In the genomic region with DNA sequence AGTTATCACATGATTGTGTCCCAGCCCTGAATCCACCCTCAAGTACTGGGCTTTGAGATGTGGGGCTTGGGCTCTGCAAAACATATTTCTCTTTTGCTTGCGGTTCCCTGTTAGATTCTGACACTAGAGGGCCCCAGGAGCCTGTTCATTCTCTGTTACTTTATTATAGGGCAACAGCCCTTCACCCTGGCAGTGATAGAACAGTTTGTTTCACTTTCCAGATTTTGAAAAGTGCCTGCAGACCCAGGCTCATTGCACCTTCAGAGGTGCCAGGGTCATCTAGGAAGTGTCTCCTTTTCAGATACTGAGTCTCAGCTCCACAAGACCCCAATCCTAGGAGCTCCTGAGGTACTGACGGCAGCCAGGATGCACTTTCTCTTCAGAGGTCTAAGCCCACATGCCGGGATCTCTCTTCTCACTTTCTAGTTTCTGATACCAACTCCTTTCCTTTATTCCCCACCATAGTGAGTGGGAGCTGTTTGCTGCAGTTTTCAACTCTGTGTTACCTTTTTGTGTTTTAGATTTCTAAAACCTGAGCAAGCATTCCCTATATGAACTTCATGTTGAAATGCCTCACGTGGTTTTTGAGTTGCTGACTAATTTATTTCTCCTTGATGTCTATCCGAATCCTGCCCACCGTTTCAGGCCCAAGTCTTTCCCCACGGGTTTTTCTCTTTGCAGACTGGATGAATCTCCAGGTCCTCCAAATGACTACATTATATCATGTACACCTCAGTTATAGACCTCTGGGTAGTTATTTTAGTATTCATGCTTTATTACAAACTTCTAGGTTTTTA, we compare ENCODE assay signal across 8 cellular contexts. TPM values are rescaled to one million over a fixed set of nuclear protein-coding genes. Genes with fewer than 3 reads are reported as not detected.
A peak's percentile ranks its signal among the peaks of the same experiment; 100 is the strongest.
DNase-seq lines count a peak whose midpoint lies in the region; ATAC-seq and TF ChIP-seq lines count a peak whose summit lies in the region.

No MANE protein-coding gene starts in this region.

- peak; percentile 64; the same call in 1 of the 2 replicates for TF ChIP-seq CTCF in GM12875 (IDR thresholded peaks at IDR 0.05; ENCODE audit: borderline replicate concordance, insufficient read depth, low read depth, low read length)

- H4K8ac ChIP-seq in mesenchymal stem cell (ENCODE audit: low read length) = peak overlapping the region; percentile 42

- no peak overlapping the region for H2AFZ ChIP-seq in mesenchymal stem cell (ENCODE audit: low read depth, low read length)

- H3K9ac ChIP-seq in mesenchymal stem cell (ENCODE audit: low read length) = peak overlapping the region; percentile 70
- peak overlapping the region in 1 of 5 donors; percentile 52 for H3K9ac ChIP-seq in subcutaneous abdominal adipose tissue (ENCODE audit: low read length in 5 of 5)

- WGBS in mesenchymal stem cell = 62% methylated on average over 4 of the region's 7 CpGs

- H3K27ac ChIP-seq in mesenchymal stem cell (ENCODE audit: low read length, poor library complexity, severe bottlenecking) (no peak overlapping the region), subcutaneous abdominal adipose tissue (ENCODE audit: low read depth, low read length) (no peak overlapping the region)

- H3K4ac ChIP-seq in mesenchymal stem cell (ENCODE audit: low read depth in 1 of 2, low read length in 2 of 2) = no peak overlapping the region

- no peak overlapping the region for H3K14ac ChIP-seq in mesenchymal stem cell (ENCODE audit: low read length in 2 of 2)

- no peak overlapping the region for H2AK5ac ChIP-seq in mesenchymal stem cell (ENCODE audit: low read length, severe bottlenecking)

- H3K4me3 ChIP-seq in GM12875 (ENCODE audit: low read depth, low read length) = no peak overlapping the region
- H3K4me3 ChIP-seq in mesenchymal stem cell (ENCODE audit: insufficient read depth in 1 of 2, low read depth in 1 of 2, low read length in 2 of 2) = peak overlapping the region in 1 of 2 experiments; percentile 76
- peak overlapping the region in 3 of 5 donors; percentile 9 to 40 (median 29) for H3K4me3 ChIP-seq in subcutaneous abdominal adipose tissue (ENCODE audit: low read depth in 1 of 5, low read length in 5 of 5)

- no peak overlapping the region for H2BK5ac ChIP-seq in mesenchymal stem cell (ENCODE audit: low read depth, low read length, poor library complexity, severe bottlenecking)

- H3K4me1 ChIP-seq in mesenchymal stem cell (ENCODE audit: control insufficient read depth, insufficient read depth, low read depth, low read length) (no peaks in the 10 kb centered on the region), subcutaneous abdominal adipose tissue (ENCODE audit: control insufficient read depth in 5 of 5, insufficient read depth in 5 of 5, low read length in 5 of 5) (peaks cover 0 to 5% (median 0%) of the 10 kb centered on the region in 5 donors)

- H3K27me3 ChIP-seq in mesenchymal stem cell (ENCODE audit: control insufficient read depth in 1 of 2, insufficient read depth in 1 of 2, low read length in 2 of 2) = peaks cover 15 to 28% of the 10 kb centered on the region in 2 experiments
- H3K27me3 ChIP-seq in subcutaneous abdominal adipose tissue (ENCODE audit: control insufficient read depth in 5 of 5, insufficient read depth in 4 of 5, low read length in 5 of 5) = peaks cover 0 to 8% (median 4%) of the 10 kb centered on the region in 5 donors

- DNase-seq in A172 (ENCODE audit: low spot score) = peak; percentile 67
- DNase-seq in NCI-H510A treated with DMSO at 0.1 percent for 48 hours (lab: John Stamatoyannopoulos, UW) = peak; percentile 91
- DNase-seq in activated CD4-positive, alpha-beta T cell treated with anti-CD3 and anti-CD28 coated beads for 48 hours = peak; percentile 64
- peak; percentile 60 for DNase-seq in ecto neural progenitor cell (ENCODE audit: low spot score)
- peak; percentile 73 for DNase-seq in mesenchymal stem cell

- H3K36me3 ChIP-seq in mesenchymal stem cell (ENCODE audit: control insufficient read depth in 1 of 2, insufficient read depth in 2 of 2, low read depth in 1 of 2, low read length in 2 of 2) (no peaks in the 10 kb centered on the region), subcutaneous abdominal adipose tissue (ENCODE audit: control insufficient read depth in 5 of 5, insufficient read depth in 5 of 5, low read length in 5 of 5) (no peaks in the 10 kb centered on the region)

- ATAC-seq in HG03342 (IDR thresholded peaks at IDR 0.05; ENCODE audit: unreplicated experiment) = peak; percentile 65

- H3K23ac ChIP-seq in mesenchymal stem cell (ENCODE audit: low read length in 2 of 2) = no peak overlapping the region

- H2BK15ac ChIP-seq in mesenchymal stem cell (ENCODE audit: low read depth, poor library complexity, severe bottlenecking) = no peak overlapping the region

- no peak overlapping the region for H2BK120ac ChIP-seq in mesenchymal stem cell (ENCODE audit: low read depth, low read length)

- no peak overlapping the region for H4K91ac ChIP-seq in mesenchymal stem cell (ENCODE audit: low read length)

- H3K9me3 ChIP-seq in mesenchymal stem cell (ENCODE audit: control insufficient read depth, low read length) (no peaks in the 10 kb centered on the region), subcutaneous abdominal adipose tissue (ENCODE audit: control insufficient read depth in 5 of 5, low read length in 5 of 5) (no peaks in the 10 kb centered on the region)

- H3K4me2 ChIP-seq in mesenchymal stem cell (ENCODE audit: low read length, poor library complexity, severe bottlenecking) = peak overlapping the region; percentile 57

- H2BK12ac ChIP-seq in mesenchymal stem cell (ENCODE audit: low read length in 2 of 2) = no peak overlapping the region

- H3K18ac ChIP-seq in mesenchymal stem cell (ENCODE audit: low read depth in 1 of 2, low read length in 2 of 2) = no peak overlapping the region

- no peaks in the 10 kb centered on the region for H3K79me1 ChIP-seq in mesenchymal stem cell (replicated peaks; ENCODE audit: low read length, poor library complexity, severe bottlenecking)

RNA-seq across cellular contexts. Expression of gene ABT1, which starts 10.9 kb away (rescaled TPM):
- 18.9 and 20.4 TPM in 2 replicates for total RNA-seq in A172 (2014; rRNA removed; shearing (Covaris generic))
- polyA plus RNA-seq in mesenchymal stem cell (2013, experiment 1 of 2) = 15.1 TPM
- 15.5 TPM for polyA plus RNA-seq in mesenchymal stem cell (2013, experiment 2 of 2)

RNA-seq across cellular contexts. Expression of gene ZNF322, which starts 51.9 kb away (rescaled TPM):
- 21.4 and 24.1 TPM in 2 replicates for total RNA-seq in A172 (2014; rRNA removed; shearing (Covaris generic))
- polyA plus RNA-seq in mesenchymal stem cell (2013, experiment 1 of 2) = 11.2 TPM
- polyA plus RNA-seq in mesenchymal stem cell (2013, experiment 2 of 2) = 10.8 TPM
